1 cellular context compared by ENCODE assay signal in the genomic region with DNA sequence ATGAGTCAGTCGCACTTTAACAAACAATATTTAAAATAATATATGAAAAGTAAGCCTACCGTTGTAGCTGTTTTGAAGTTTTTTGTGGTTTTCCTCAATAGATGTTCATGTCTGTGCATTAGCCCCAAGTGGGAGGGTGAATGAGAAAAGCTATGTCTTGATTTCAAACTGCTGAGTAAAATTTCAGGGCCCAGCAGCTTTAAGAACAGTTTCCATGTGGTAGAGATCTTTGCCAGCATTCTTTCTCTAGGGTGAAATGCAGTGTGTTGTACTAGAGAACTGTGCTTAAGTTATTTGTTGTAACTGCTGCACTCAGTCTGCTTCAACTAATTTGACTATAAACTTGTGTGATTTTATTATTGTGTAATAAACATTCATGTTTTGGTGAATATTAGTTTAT.
TF ChIP-seq lines count a peak whose summit lies in the region.

A gene with protein sequence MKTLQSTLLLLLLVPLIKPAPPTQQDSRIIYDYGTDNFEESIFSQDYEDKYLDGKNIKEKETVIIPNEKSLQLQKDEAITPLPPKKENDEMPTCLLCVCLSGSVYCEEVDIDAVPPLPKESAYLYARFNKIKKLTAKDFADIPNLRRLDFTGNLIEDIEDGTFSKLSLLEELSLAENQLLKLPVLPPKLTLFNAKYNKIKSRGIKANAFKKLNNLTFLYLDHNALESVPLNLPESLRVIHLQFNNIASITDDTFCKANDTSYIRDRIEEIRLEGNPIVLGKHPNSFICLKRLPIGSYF (minus strand): TSS at position 142 of the 400 bp plus-strand sequence. CDS start 1,171 bp downstream, outside the sequence.

TF ChIP-seq in HepG2, 621 proteins besides CTCF, POLR2A, EP300 and RAD21 (continued from another document):
- TF ChIP-seq, protein P1, sequence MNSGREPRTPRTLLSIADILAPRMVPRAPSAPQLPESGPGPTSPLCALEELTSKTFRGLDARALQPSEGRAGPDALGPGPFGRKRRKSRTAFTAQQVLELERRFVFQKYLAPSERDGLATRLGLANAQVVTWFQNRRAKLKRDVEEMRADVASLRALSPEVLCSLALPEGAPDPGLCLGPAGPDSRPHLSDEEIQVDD (CRISPR knock-in tag; IDR thresholded peaks at IDR 0.05; ENCODE audit: borderline replicate concordance), result no peak
